In genomic region chr13:40549500-40550094, GRCh38 we compare ENCODE assay signal across 19 cellular contexts.
DNase-seq lines count a peak whose midpoint lies in the region; ATAC-seq and TF ChIP-seq lines count a peak whose summit lies in the region.
"Had no signal": no experiment of that assay in that cellular context is flagged by ENCODE, and none has a peak within 500 bp of the region (broad histone marks: within the 10 kb centered on the region; RNA-seq: fewer than 3 reads in every experiment).

No MANE protein-coding gene starts in this region.

- H3K27ac ChIP-seq in ascending aorta (peak overlapping the region; percentile 34 to 41), gastrocnemius medialis (peak overlapping the region; percentile 53 to 73 (median 64))
- H3K27ac ChIP-seq: A549 had no signal

- H3K4me3 Mint-ChIP-seq in activated naive CD4-positive, alpha-beta T cell treated with anti-CD3 and anti-CD28 coated beads, Interleukin-2, amount 50 U/mL, for 24 hours, result no peak overlapping the region
- no peak overlapping the region for H3K4me3 Mint-ChIP-seq in HFFc6
- H3K4me3 Mint-ChIP-seq: activated CD8-positive, alpha-beta T cell treated with anti-CD3 and anti-CD28 coated beads for 36 hours; endodermal cell had no signal

- H3K4me1 ChIP-seq in ascending aorta, result peaks cover 0 to 15% of the 10 kb centered on the region in 2 donors
- peaks cover 24 to 32% of the 10 kb centered on the region in 2 donors for H3K4me1 ChIP-seq in gastrocnemius medialis
- H3K4me1 ChIP-seq: A549 had no signal

- no peaks in the 10 kb centered on the region for H3K9me3 ChIP-seq in ascending aorta
- no peaks in the 10 kb centered on the region for H3K9me3 ChIP-seq in gastrocnemius medialis
- H3K9me3 ChIP-seq: A549, thoracic aorta had no signal

- H3K27me3 ChIP-seq in ascending aorta, result no peaks in the 10 kb centered on the region
- no peaks in the 10 kb centered on the region for H3K27me3 ChIP-seq in gastrocnemius medialis

- intact Hi-C loops in ascending aorta (cut with DNase I) (no loop called here), gastrocnemius medialis (cut with DNase I; ENCODE audit: low total_unique reads) (loop anchor here (5.0 kb wide), 1 partner anchor 142 kb away; no protein-coding TSS in a partner anchor)

- peak; percentile 21 to 37 for ATAC-seq in gastrocnemius medialis
- ATAC-seq: A549; activated CD8-positive, alpha-beta T cell treated with anti-CD3 and anti-CD28 coated beads for 36 hours; PC-3 had no signal

- H3K9me3 Mint-ChIP-seq in activated naive CD4-positive, alpha-beta T cell treated with anti-CD3 and anti-CD28 coated beads, Interleukin-2, amount 50 U/mL, for 24 hours, result peaks cover 5% of the 10 kb centered on the region
- no peaks in the 10 kb centered on the region for H3K9me3 Mint-ChIP-seq in HFFc6
- H3K9me3 Mint-ChIP-seq: activated CD8-positive, alpha-beta T cell treated with anti-CD3 and anti-CD28 coated beads for 36 hours; endodermal cell had no signal

- H3K36me3 ChIP-seq in ascending aorta (no peaks in the 10 kb centered on the region), gastrocnemius medialis (no peaks in the 10 kb centered on the region)
- H3K36me3 ChIP-seq: thoracic aorta had no signal

- H3K27ac Mint-ChIP-seq in activated naive CD4-positive, alpha-beta T cell treated with anti-CD3 and anti-CD28 coated beads, Interleukin-2, amount 50 U/mL, for 24 hours, result peak overlapping the region; percentile 2
- H3K27ac Mint-ChIP-seq in HFFc6, result no peak overlapping the region
- H3K27ac Mint-ChIP-seq: activated CD8-positive, alpha-beta T cell treated with anti-CD3 and anti-CD28 coated beads for 36 hours; endodermal cell had no signal

- H3K4me1 Mint-ChIP-seq in activated naive CD4-positive, alpha-beta T cell treated with anti-CD3 and anti-CD28 coated beads, Interleukin-2, amount 50 U/mL, for 24 hours, result peaks cover 63% of the 10 kb centered on the region
- no peaks in the 10 kb centered on the region for H3K4me1 Mint-ChIP-seq in HFFc6 (ENCODE audit: low read depth)

- TF ChIP-seq POLR2A in gastrocnemius medialis (IDR thresholded peaks at IDR 0.05), result no peak

- peaks cover 4% of the 10 kb centered on the region for H3K36me3 Mint-ChIP-seq in activated naive CD4-positive, alpha-beta T cell treated with anti-CD3 and anti-CD28 coated beads, Interleukin-2, amount 50 U/mL, for 24 hours
- no peaks in the 10 kb centered on the region for H3K36me3 Mint-ChIP-seq in HFFc6 (ENCODE audit: low read depth)

- H3K4me3 ChIP-seq in ascending aorta (no peak overlapping the region), gastrocnemius medialis (no peak overlapping the region)
- H3K4me3 ChIP-seq: A549, thoracic aorta had no signal

- TF ChIP-seq CTCF in ascending aorta (IDR thresholded peaks at IDR 0.05) (no peak), gastrocnemius medialis (IDR thresholded peaks at IDR 0.05 in 4 of 5, conservative IDR thresholded peaks at IDR 0.05 in 1 of 5) (no peak), HFFc6 (IDR thresholded peaks at IDR 0.05) (no peak)

- DNase-seq in activated naive CD4-positive, alpha-beta T cell (lab: John Stamatoyannopoulos, UW), result no peak
- DNase-seq in ascending aorta (ENCODE audit: low spot score in 2 of 2), result peak in 1 of 2 donors; percentile 74
- peak; percentile 89 for DNase-seq in islet precursor cell
- peak; percentile 61 to 80 for DNase-seq in gastrocnemius medialis
- DNase-seq in HFFc6, result no peak
- no peak for DNase-seq in NCI-H187 (lab: John Stamatoyannopoulos, UW)
- no peak for DNase-seq in activated effector memory CD4-positive, alpha-beta T cell treated with anti-CD3 and anti-CD28 coated beads, Interleukin-2, amount 50 U/mL, for 16 hours
- DNase-seq: activated CD8-positive, alpha-beta T cell treated with anti-CD3 and anti-CD28 coated beads for 36 hours; activated effector memory CD4-positive, alpha-beta T cell treated with Interleukin-2 at 50 U/mL for 16 hours; central memory CD4-positive, alpha-beta T cell; endodermal cell; GF-D8; NCI-H187 treated with DMSO at 0.1 percent for 48 hours; NCI-H69; PC-3; stimulated activated CD4-positive, alpha-beta T cell treated with anti-CD3 and anti-CD28 coated beads, Interleukin-2, amount 100 ng/mL, for 24 hours had no signal

- in situ Hi-C loops in gastrocnemius medialis (cut with MboI; ENCODE audit: low sequenced_read_pairs in 4 of 4), result loop anchor here in 1 of 4 donors (25.0 kb wide), 1 partner anchor 113 kb away; the partner anchor contains the start of gene FOXO1

- H3K27me3 Mint-ChIP-seq in activated naive CD4-positive, alpha-beta T cell treated with anti-CD3 and anti-CD28 coated beads, Interleukin-2, amount 50 U/mL, for 24 hours, result no peaks in the 10 kb centered on the region
- H3K27me3 Mint-ChIP-seq in HFFc6 (ENCODE audit: insufficient read depth), result peaks cover 5% of the 10 kb centered on the region; the same call in 1 of the 2 replicates
- H3K27me3 Mint-ChIP-seq: activated CD8-positive, alpha-beta T cell treated with anti-CD3 and anti-CD28 coated beads for 36 hours had no signal

Comparison
In these comparisons a context has a peak if more than half of its experiments do, and no peak if none do; other contexts are left out.
1. DNase-seq: peak in islet precursor cell (single experiment) and gastrocnemius medialis (2 of 2); none in activated naive CD4-positive, alpha-beta T cell (0 of 4), HFFc6 (single experiment), NCI-H187 (0 of 2) and activated effector memory CD4-positive, alpha-beta T cell treated with anti-CD3 and anti-CD28 coated beads, Interleukin-2, amount 50 U/mL, for 16 hours (single experiment).